Comparison of ENCODE assay signal across 1 cellular context in the genomic region with DNA sequence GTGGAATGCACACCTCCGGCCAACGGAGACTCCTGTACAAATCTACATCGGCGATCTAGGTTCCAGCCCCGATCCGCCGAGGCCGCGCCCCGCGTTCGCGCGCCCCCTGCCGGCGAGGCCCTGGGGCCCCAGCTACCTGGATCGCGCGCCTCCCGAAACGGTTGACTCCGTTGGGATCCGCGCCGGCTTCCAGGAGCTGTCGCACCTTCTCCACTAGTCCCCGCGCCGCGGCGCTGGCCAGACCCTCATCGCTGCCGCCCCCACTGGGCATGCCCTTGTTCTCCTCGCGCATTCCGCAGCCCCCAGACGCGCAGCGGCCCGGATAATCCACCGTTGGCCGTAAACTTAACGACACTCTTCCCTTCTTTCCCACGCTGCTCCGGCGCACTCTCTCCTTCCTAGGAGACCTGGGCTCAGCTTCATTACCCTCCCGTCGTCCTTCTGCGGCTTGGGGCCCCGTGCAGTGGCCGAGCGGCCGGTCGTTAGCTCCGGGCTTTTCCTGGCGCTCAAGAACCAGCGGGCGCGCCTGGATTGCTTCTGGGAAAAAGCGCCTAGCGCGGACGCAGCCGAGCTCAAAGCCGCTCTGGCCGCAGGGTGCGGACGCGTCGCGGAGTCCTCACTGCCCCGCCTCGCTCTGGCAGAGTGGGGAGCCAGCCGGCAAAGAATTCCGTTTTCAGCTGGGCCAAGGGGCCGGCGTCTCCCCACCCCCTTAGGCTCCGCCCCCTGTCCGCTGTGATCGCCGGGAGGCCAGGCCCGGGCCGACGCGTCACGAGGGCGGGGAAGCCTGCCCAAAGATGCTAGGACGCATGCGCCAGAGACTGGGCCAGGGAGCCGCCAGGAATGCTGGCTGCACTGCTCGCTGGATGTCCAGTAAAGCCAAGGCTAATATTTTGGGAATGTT.
TF ChIP-seq lines count a peak whose summit lies in the region.

A gene with protein sequence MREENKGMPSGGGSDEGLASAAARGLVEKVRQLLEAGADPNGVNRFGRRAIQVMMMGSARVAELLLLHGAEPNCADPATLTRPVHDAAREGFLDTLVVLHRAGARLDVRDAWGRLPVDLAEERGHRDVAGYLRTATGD (minus strand): TSS at position 644 of the 901 bp plus-strand sequence. CDS start 352 bp downstream, at position 292.

TF ChIP-seq in HepG2, 621 proteins besides CTCF, POLR2A, EP300 and RAD21 (continued from another document):
- TF ChIP-seq ARID4A (CRISPR knock-in tag; IDR thresholded peaks at IDR 0.05; ENCODE audit: borderline replicate concordance): peak; percentile 86
- TF ChIP-seq ZNF207 (IDR thresholded peaks at IDR 0.05; ENCODE audit: borderline replicate concordance): no peak
- TF ChIP-seq ZKSCAN8 (CRISPR knock-in tag; IDR thresholded peaks at IDR 0.05; ENCODE audit: borderline replicate concordance): peak; percentile 43; the same call in 1 of the 2 replicates
- 0 out of 2 replicates have a peak, but pooled peaks have one; percentile 13 for TF ChIP-seq ZBTB43 (CRISPR knock-in tag; conservative IDR thresholded peaks at IDR 0.05)
- no peak for TF ChIP-seq RFXAP (CRISPR knock-in tag; IDR thresholded peaks at IDR 0.05; ENCODE audit: borderline replicate concordance)
- TF ChIP-seq IKZF5 (CRISPR knock-in tag; IDR thresholded peaks at IDR 0.05): peak; percentile 26
- no peak for TF ChIP-seq ZNF773 (CRISPR knock-in tag; IDR thresholded peaks at IDR 0.05; ENCODE audit: borderline replicate concordance)
- TF ChIP-seq, protein P1, sequence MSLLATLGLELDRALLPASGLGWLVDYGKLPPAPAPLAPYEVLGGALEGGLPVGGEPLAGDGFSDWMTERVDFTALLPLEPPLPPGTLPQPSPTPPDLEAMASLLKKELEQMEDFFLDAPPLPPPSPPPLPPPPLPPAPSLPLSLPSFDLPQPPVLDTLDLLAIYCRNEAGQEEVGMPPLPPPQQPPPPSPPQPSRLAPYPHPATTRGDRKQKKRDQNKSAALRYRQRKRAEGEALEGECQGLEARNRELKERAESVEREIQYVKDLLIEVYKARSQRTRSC (CRISPR knock-in tag; IDR thresholded peaks at IDR 0.05; ENCODE audit: low read depth): no peak
- peak; percentile 92 for TF ChIP-seq KDM2A (CRISPR knock-in tag; IDR thresholded peaks at IDR 0.05; ENCODE audit: borderline replicate concordance, low read depth)
- TF ChIP-seq ZNF616 (CRISPR knock-in tag; IDR thresholded peaks at IDR 0.05; ENCODE audit: low read depth): peak; percentile 52; the same call in 1 of the 2 replicates
- TF ChIP-seq ZMYM4 (CRISPR knock-in tag; IDR thresholded peaks at IDR 0.05): peak; percentile 43
- no peak for TF ChIP-seq ZMAT5 (CRISPR knock-in tag; IDR thresholded peaks at IDR 0.05; ENCODE audit: borderline replicate concordance, low read depth)
- TF ChIP-seq ZNF747 (CRISPR knock-in tag; IDR thresholded peaks at IDR 0.05; ENCODE audit: borderline replicate concordance): no peak
- TF ChIP-seq ARID3A (IDR thresholded peaks at IDR 0.05; ENCODE audit: low read depth, low read length): no peak
- no peak for TF ChIP-seq TERF1 (CRISPR knock-in tag; IDR thresholded peaks at IDR 0.05)
